In genomic region chr9:122537066-122537465, GRCh38 we compare ENCODE assay signal across 4 cellular contexts. TPM values are rescaled to one million over a fixed set of nuclear protein-coding genes. Genes with fewer than 3 reads are reported as not detected.
"Had no signal": no experiment of that assay in that cellular context is flagged by ENCODE, and none has a peak within 500 bp of the region (broad histone marks: within the 10 kb centered on the region; RNA-seq: fewer than 3 reads in every experiment).

No MANE protein-coding gene starts in this region.

RNA-seq across cellular contexts. Expression of gene OR1N1, which starts 10.0 kb away (rescaled TPM):
- total RNA-seq: LHCN-M2, M059J, MCF 10A, NCI-H460 had no signal

RNA-seq across cellular contexts. Expression of gene OR1N2, which starts 15.8 kb away (rescaled TPM):
- total RNA-seq: LHCN-M2, M059J, MCF 10A, NCI-H460 had no signal

RNA-seq across cellular contexts. Expression of gene OR1J4, which starts 18.1 kb away (rescaled TPM):
- total RNA-seq: LHCN-M2, MCF 10A, NCI-H460 had no signal

RNA-seq across cellular contexts. Expression of gene OR1J2, which starts 26.5 kb away (rescaled TPM):
- total RNA-seq: LHCN-M2, M059J, MCF 10A had no signal

RNA-seq across cellular contexts. Expression of gene OR1L8, which starts 46.1 kb away (rescaled TPM):
- total RNA-seq: LHCN-M2, M059J, MCF 10A had no signal
